In the genomic region with DNA sequence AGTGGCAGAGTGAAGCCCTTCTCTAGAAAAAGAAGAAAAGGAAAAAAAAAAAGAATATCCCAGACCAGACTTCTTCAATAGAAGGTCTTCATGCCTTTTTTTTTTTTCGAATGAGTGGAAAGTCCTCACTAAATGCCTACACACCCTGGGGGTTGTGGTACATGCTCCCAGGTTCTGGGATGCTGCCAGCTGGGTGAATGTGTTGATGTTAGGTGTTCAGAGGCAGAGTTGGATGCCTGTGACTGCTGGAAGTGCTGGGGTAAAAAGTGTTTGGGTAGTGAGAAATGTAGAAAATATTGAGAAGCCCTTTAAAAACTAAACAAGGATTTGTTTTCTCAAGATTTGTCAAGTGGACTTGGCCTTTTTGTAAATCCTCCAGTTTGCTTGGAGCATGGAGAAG, we compare ENCODE assay signal across 18 cellular contexts.
"Had no signal": no experiment of that assay in that cellular context is flagged by ENCODE, and none has a peak within 500 bp of the region (broad histone marks: within the 10 kb centered on the region; RNA-seq: fewer than 3 reads in every experiment).

No MANE protein-coding gene starts in this region.

- H3K36me3 ChIP-seq: esophagus muscularis mucosa, gastroesophageal sphincter, heart right ventricle, left lung, lower lobe of right lung had no signal

- ATAC-seq: foreskin keratinocyte, gastroesophageal sphincter, heart right ventricle, left cardiac atrium, left lung, left ventricle myocardium superior, lower lobe of right lung had no signal

- H3K27me3 ChIP-seq: esophagus muscularis mucosa, foreskin keratinocyte, left lung had no signal

- H3K27ac ChIP-seq: coronary artery, esophagus muscularis mucosa, foreskin keratinocyte, gastroesophageal sphincter, heart right ventricle, left lung, lower lobe of right lung had no signal

- H3K4me1 ChIP-seq: esophagus muscularis mucosa, gastroesophageal sphincter, heart right ventricle, left lung, lower lobe of right lung had no signal

- DNase-seq: dermis blood vessel endothelial cell; dorsolateral prefrontal cortex; effector CD4-positive, alpha-beta T cell; effector memory CD4-positive, alpha-beta T cell; foreskin keratinocyte; glutamatergic neuron; head of caudate nucleus; heart right ventricle; hippocampal formation; left cardiac atrium; left lung; left ventricle myocardium superior; lower lobe of right lung; mesendoderm; midbrain had no signal

- H3K4me3 ChIP-seq: coronary artery, dorsolateral prefrontal cortex, esophagus muscularis mucosa, gastroesophageal sphincter, heart right ventricle, left lung, lower lobe of right lung had no signal

- H3K9me3 ChIP-seq: esophagus muscularis mucosa, gastroesophageal sphincter, heart right ventricle, left lung, lower lobe of right lung had no signal
